ENCODE assay signal across 20 cellular contexts in the genomic region with DNA sequence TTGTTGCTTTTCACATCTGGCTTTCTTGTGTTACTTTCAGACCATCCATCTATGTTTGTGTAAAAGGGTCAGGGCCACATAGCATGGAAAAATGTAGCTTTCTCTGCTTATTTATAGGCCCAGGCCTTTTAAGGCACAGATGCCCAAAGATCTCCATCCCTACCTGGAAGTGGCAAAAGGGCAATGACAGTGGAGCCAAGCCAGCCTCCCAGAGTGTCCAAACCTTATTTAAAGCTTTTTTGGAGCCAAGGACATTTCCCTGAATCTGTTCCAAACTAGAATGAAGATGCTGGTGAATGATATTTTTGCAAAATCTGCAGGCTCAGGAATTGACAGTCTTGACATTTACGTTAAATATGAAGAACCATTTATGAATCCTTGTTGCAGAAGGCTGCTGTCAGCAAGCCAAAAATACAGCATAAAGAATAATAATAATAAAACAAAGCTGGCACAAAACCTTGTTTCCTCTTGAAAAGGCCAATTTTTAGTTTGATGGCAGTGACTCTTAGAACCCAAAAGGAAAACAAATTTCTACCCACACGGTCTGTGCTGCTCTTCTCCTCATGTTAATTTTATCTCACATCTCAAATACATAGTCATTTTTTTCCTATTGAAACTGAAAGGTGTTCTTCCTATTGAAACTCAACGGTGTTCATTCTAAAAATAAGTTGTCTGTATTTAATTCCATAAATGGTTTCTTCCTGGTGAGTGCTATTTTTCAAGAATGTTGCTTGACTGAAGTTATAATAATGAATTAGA.
DNase-seq lines count a peak whose midpoint lies in the region; ATAC-seq and TF ChIP-seq lines count a peak whose summit lies in the region.
"Had no signal": no experiment of that assay in that cellular context is flagged by ENCODE, and none has a peak within 500 bp of the region (broad histone marks: within the 10 kb centered on the region; RNA-seq: fewer than 3 reads in every experiment).

No MANE protein-coding gene starts in this region.

- no peak for DNase-seq in activated CD4-positive, alpha-beta T cell treated with anti-CD3 and anti-CD28 coated beads, Interleukin-2, amount 10 ng/mL, durations not matched to agents 24 days and 14 days
- DNase-seq in activated CD4-positive, alpha-beta T cell treated with anti-CD3 and anti-CD28 coated beads for 1 hour, result no peak
- DNase-seq in G401 (ENCODE audit: low spot score) (peak; percentile 90), SW480 (ENCODE audit: low spot score) (no peak)
- DNase-seq in activated T-helper 1 cell treated with anti-CD3 and anti-CD28 coated beads, Interleukin-12 subunit alpha, Interleukin-12 subunit beta, Interleukin-2, Interleukin-4 antibody, amounts not matched to agents 30 ng/mL and 10 ng/mL and 1 ng/mL, durations not matched to agents 14 hours and 24 hours and 36 hours (ENCODE audit: low spot score), result no peak
- DNase-seq in central memory CD4-positive, alpha-beta T cell, result no peak
- DNase-seq: 8988T, GDM1, MG63, NCI-H1048, NCI-H1436, NCI-H187 treated with DMSO at 0.1 percent for 48 hours, NCI-H2107, NCI-H446 treated with DMSO at 0.1 percent for 48 hours, NCI-H526 treated with DMSO at 0.1 percent for 48 hours, PC-9, RPMI8226, SHP77 had no signal

- H3K36me3 Mint-ChIP-seq in activated CD4-positive, alpha-beta T cell treated with anti-CD3 and anti-CD28 coated beads, Interleukin-2, amount 10 ng/mL, durations not matched to agents 24 days and 14 days (ENCODE audit: low read depth), result peaks cover 5% of the 10 kb centered on the region
- peaks cover 7% of the 10 kb centered on the region for H3K36me3 Mint-ChIP-seq in activated T-helper 1 cell treated with anti-CD3 and anti-CD28 coated beads, Interleukin-12 subunit alpha, Interleukin-12 subunit beta, Interleukin-2, Interleukin-4 antibody, amounts not matched to agents 30 ng/mL and 10 ng/mL and 1 ng/mL, durations not matched to agents 14 hours and 24 hours and 36 hours (ENCODE audit: low read depth)
- H3K36me3 Mint-ChIP-seq in nephron (ENCODE audit: low read depth), result no peaks in the 10 kb centered on the region

- peaks cover 20% of the 10 kb centered on the region for H3K4me1 Mint-ChIP-seq in activated CD4-positive, alpha-beta T cell treated with anti-CD3 and anti-CD28 coated beads, Interleukin-2, amount 10 ng/mL, durations not matched to agents 24 days and 14 days
- H3K4me1 Mint-ChIP-seq in activated T-helper 1 cell treated with anti-CD3 and anti-CD28 coated beads, Interleukin-12 subunit alpha, Interleukin-12 subunit beta, Interleukin-2, Interleukin-4 antibody, amounts not matched to agents 30 ng/mL and 10 ng/mL and 1 ng/mL, durations not matched to agents 14 hours and 24 hours and 36 hours (ENCODE audit: low read depth), result peaks cover 26% of the 10 kb centered on the region
- H3K4me1 Mint-ChIP-seq in nephron, result peaks cover 10% of the 10 kb centered on the region

- ATAC-seq in HG02970 (IDR thresholded peaks at IDR 0.05; ENCODE audit: low FRiP score, unreplicated experiment), result no peak

- intact Hi-C loops in activated CD4-positive, alpha-beta T cell treated with anti-CD3 and anti-CD28 coated beads, Interleukin-2, amount 10 ng/mL, durations not matched to agents 24 days and 14 days (cut with micrococcal nuclease), result loop anchor here (1.0 to 10.0 kb wide), 2 partner anchors 27 to 196 kb away; no protein-coding TSS in a partner anchor
- intact Hi-C loops in activated T-helper 1 cell treated with anti-CD3 and anti-CD28 coated beads, Interleukin-12 subunit alpha, Interleukin-12 subunit beta, Interleukin-2, Interleukin-4 antibody, amounts not matched to agents 30 ng/mL and 10 ng/mL and 1 ng/mL, durations not matched to agents 14 hours and 24 hours and 36 hours (cut with micrococcal nuclease), result loop anchor here (1.0 to 10.0 kb wide), 5 partner anchors 27 to 198 kb away; no protein-coding TSS in a partner anchor

- peaks cover 10% of the 10 kb centered on the region for H3K9me3 Mint-ChIP-seq in activated CD4-positive, alpha-beta T cell treated with anti-CD3 and anti-CD28 coated beads, Interleukin-2, amount 10 ng/mL, durations not matched to agents 24 days and 14 days
- H3K9me3 Mint-ChIP-seq in activated T-helper 1 cell treated with anti-CD3 and anti-CD28 coated beads, Interleukin-12 subunit alpha, Interleukin-12 subunit beta, Interleukin-2, Interleukin-4 antibody, amounts not matched to agents 30 ng/mL and 10 ng/mL and 1 ng/mL, durations not matched to agents 14 hours and 24 hours and 36 hours, result peaks cover 16% of the 10 kb centered on the region
- peaks cover 22% of the 10 kb centered on the region for H3K9me3 Mint-ChIP-seq in nephron

- peak overlapping the region; percentile 41 for H3K27ac Mint-ChIP-seq in activated CD4-positive, alpha-beta T cell treated with anti-CD3 and anti-CD28 coated beads, Interleukin-2, amount 10 ng/mL, durations not matched to agents 24 days and 14 days
- peak overlapping the region; percentile 36 for H3K27ac Mint-ChIP-seq in activated T-helper 1 cell treated with anti-CD3 and anti-CD28 coated beads, Interleukin-12 subunit alpha, Interleukin-12 subunit beta, Interleukin-2, Interleukin-4 antibody, amounts not matched to agents 30 ng/mL and 10 ng/mL and 1 ng/mL, durations not matched to agents 14 hours and 24 hours and 36 hours
- peak overlapping the region; percentile 3 to 85 (median 63) for H3K27ac Mint-ChIP-seq in nephron

- no peaks in the 10 kb centered on the region for H3K27me3 Mint-ChIP-seq in activated CD4-positive, alpha-beta T cell treated with anti-CD3 and anti-CD28 coated beads, Interleukin-2, amount 10 ng/mL, durations not matched to agents 24 days and 14 days
- H3K27me3 Mint-ChIP-seq in activated T-helper 1 cell treated with anti-CD3 and anti-CD28 coated beads, Interleukin-12 subunit alpha, Interleukin-12 subunit beta, Interleukin-2, Interleukin-4 antibody, amounts not matched to agents 30 ng/mL and 10 ng/mL and 1 ng/mL, durations not matched to agents 14 hours and 24 hours and 36 hours (ENCODE audit: insufficient read depth), result no peaks in the 10 kb centered on the region
- H3K27me3 Mint-ChIP-seq in nephron (ENCODE audit: low read depth), result no peaks in the 10 kb centered on the region

- in situ Hi-C loops in G401 (cut with HindIII; ENCODE audit: low sequenced_read_pairs), result no loop called here

- peak overlapping the region; percentile 37 for H3K4me3 Mint-ChIP-seq in activated CD4-positive, alpha-beta T cell treated with anti-CD3 and anti-CD28 coated beads, Interleukin-2, amount 10 ng/mL, durations not matched to agents 24 days and 14 days
- no peak overlapping the region for H3K4me3 Mint-ChIP-seq in activated T-helper 1 cell treated with anti-CD3 and anti-CD28 coated beads, Interleukin-12 subunit alpha, Interleukin-12 subunit beta, Interleukin-2, Interleukin-4 antibody, amounts not matched to agents 30 ng/mL and 10 ng/mL and 1 ng/mL, durations not matched to agents 14 hours and 24 hours and 36 hours
- H3K4me3 Mint-ChIP-seq in nephron, result no peak overlapping the region

- no peak for TF ChIP-seq CTCF in nephron (IDR thresholded peaks at IDR 0.05; ENCODE audit: unreplicated experiment in 3 of 3)
